ENCODE assay signal across 1 cellular context in the genomic region with DNA sequence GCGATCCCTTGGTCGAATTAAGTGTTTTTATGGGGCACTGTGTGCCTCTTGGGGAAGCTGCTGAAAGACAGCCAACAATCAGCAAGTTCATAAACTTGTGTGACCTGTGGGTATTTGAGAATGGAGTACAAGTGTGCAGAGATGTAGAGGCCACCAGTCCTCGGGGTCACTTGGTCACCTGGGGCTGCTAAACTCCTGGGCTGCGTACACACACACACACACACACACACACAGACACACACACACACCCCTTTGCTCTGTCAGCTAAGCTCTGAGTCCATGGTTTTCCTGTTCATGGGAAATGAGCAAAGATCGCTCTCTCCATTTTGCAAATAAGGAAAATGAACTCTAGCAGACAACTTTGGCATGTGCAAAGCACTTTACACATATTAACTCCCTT.
TF ChIP-seq lines count a peak whose summit lies in the region.

No MANE protein-coding gene starts in this region.

TF ChIP-seq in GM23338, 12 proteins besides CTCF, POLR2A, EP300 and RAD21 (continued from another document):
- TF ChIP-seq, protein P1, sequence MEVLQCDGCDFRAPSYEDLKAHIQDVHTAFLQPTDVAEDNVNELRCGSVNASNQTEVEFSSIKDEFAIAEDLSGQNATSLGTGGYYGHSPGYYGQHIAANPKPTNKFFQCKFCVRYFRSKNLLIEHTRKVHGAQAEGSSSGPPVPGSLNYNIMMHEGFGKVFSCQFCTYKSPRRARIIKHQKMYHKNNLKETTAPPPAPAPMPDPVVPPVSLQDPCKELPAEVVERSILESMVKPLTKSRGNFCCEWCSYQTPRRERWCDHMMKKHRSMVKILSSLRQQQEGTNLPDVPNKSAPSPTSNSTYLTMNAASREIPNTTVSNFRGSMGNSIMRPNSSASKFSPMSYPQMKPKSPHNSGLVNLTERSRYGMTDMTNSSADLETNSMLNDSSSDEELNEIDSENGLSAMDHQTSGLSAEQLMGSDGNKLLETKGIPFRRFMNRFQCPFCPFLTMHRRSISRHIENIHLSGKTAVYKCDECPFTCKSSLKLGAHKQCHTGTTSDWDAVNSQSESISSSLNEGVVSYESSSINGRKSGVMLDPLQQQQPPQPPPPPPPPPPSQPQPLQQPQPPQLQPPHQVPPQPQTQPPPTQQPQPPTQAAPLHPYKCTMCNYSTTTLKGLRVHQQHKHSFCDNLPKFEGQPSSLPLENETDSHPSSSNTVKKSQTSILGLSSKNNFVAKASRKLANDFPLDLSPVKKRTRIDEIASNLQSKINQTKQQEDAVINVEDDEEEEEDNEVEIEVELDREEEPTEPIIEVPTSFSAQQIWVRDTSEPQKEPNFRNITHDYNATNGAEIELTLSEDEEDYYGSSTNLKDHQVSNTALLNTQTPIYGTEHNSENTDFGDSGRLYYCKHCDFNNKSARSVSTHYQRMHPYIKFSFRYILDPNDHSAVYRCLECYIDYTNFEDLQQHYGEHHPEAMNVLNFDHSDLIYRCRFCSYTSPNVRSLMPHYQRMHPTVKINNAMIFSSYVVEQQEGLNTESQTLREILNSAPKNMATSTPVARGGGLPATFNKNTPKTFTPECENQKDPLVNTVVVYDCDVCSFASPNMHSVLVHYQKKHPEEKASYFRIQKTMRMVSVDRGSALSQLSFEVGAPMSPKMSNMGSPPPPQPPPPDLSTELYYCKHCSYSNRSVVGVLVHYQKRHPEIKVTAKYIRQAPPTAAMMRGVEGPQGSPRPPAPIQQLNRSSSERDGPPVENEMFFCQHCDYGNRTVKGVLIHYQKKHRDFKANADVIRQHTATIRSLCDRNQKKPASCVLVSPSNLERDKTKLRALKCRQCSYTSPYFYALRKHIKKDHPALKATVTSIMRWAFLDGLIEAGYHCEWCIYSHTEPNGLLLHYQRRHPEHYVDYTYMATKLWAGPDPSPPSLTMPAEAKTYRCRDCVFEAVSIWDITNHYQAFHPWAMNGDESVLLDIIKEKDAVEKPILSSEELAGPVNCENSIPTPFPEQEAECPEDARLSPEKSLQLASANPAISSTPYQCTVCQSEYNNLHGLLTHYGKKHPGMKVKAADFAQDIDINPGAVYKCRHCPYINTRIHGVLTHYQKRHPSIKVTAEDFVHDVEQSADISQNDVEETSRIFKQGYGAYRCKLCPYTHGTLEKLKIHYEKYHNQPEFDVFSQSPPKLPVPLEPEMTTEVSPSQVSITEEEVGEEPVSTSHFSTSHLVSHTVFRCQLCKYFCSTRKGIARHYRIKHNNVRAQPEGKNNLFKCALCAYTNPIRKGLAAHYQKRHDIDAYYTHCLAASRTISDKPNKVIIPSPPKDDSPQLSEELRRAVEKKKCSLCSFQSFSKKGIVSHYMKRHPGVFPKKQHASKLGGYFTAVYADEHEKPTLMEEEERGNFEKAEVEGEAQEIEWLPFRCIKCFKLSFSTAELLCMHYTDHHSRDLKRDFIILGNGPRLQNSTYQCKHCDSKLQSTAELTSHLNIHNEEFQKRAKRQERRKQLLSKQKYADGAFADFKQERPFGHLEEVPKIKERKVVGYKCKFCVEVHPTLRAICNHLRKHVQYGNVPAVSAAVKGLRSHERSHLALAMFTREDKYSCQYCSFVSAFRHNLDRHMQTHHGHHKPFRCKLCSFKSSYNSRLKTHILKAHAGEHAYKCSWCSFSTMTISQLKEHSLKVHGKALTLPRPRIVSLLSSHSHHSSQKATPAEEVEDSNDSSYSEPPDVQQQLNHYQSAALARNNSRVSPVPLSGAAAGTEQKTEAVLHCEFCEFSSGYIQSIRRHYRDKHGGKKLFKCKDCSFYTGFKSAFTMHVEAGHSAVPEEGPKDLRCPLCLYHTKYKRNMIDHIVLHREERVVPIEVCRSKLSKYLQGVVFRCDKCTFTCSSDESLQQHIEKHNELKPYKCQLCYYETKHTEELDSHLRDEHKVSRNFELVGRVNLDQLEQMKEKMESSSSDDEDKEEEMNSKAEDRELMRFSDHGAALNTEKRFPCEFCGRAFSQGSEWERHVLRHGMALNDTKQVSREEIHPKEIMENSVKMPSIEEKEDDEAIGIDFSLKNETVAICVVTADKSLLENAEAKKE (CRISPR knock-in tag; IDR thresholded peaks at IDR 0.05), result no peak
- TF ChIP-seq CREB1 (CRISPR knock-in tag; IDR thresholded peaks at IDR 0.05; ENCODE audit: low read depth), result no peak
- TF ChIP-seq ZNF114 (CRISPR knock-in tag; IDR thresholded peaks at IDR 0.05), result no peak
- TF ChIP-seq, protein P2, sequence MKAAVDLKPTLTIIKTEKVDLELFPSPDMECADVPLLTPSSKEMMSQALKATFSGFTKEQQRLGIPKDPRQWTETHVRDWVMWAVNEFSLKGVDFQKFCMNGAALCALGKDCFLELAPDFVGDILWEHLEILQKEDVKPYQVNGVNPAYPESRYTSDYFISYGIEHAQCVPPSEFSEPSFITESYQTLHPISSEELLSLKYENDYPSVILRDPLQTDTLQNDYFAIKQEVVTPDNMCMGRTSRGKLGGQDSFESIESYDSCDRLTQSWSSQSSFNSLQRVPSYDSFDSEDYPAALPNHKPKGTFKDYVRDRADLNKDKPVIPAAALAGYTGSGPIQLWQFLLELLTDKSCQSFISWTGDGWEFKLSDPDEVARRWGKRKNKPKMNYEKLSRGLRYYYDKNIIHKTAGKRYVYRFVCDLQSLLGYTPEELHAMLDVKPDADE (IDR thresholded peaks at IDR 0.05), result no peak
